9 cellular contexts compared by ENCODE assay signal in genomic region chr12:4908694-4909396, GRCh38. TPM values are rescaled to one million over a fixed set of nuclear protein-coding genes. Genes with fewer than 3 reads are reported as not detected.
DNase-seq lines count a peak whose midpoint lies in the region; ATAC-seq lines count a peak whose summit lies in the region.
"Had no signal": no experiment of that assay in that cellular context is flagged by ENCODE, and none has a peak within 500 bp of the region (broad histone marks: within the 10 kb centered on the region; RNA-seq: fewer than 3 reads in every experiment).

No MANE protein-coding gene starts in this region.

- no peak overlapping the region for H3K27ac Mint-ChIP-seq in activated naive CD8-positive, alpha-beta T cell treated with anti-CD3 and anti-CD28 coated beads for 36 hours

- peaks cover 4% of the 10 kb centered on the region; the same call in 1 of the 2 replicates for H3K9me3 ChIP-seq in ES-I3 (ENCODE audit: control insufficient read depth, insufficient read depth, low read length)
- H3K9me3 ChIP-seq in muscle layer of duodenum (ENCODE audit: control insufficient read depth in 1 of 2, low read length in 2 of 2) = no peaks in the 10 kb centered on the region

- H3K4me1 ChIP-seq in ES-I3 (ENCODE audit: insufficient read depth, low read length) (peaks cover 10% of the 10 kb centered on the region), muscle layer of duodenum (ENCODE audit: control insufficient read depth in 1 of 2, insufficient read depth in 2 of 2, low read length in 2 of 2) (peaks cover 0 to 31% of the 10 kb centered on the region in 2 donors)

- H3K4me3 Mint-ChIP-seq in activated naive CD8-positive, alpha-beta T cell treated with anti-CD3 and anti-CD28 coated beads for 36 hours = peak overlapping the region; percentile 47

- no peaks in the 10 kb centered on the region for H3K9me3 Mint-ChIP-seq in activated naive CD8-positive, alpha-beta T cell treated with anti-CD3 and anti-CD28 coated beads for 36 hours

- peak; percentile 71 for DNase-seq in NCI-H1105 (lab: John Stamatoyannopoulos, UW)
- no peak for DNase-seq in activated naive CD8-positive, alpha-beta T cell treated with anti-CD3 and anti-CD28 coated beads for 36 hours
- DNase-seq in cortex of kidney (lab: John Stamatoyannopoulos, UW) = no peak
- DNase-seq in kidney glomerular epithelial cell (lab: John Stamatoyannopoulos, UW) = no peak

- H3K36me3 ChIP-seq in ES-I3 (ENCODE audit: insufficient read depth, low read length) (no peaks in the 10 kb centered on the region), muscle layer of duodenum (ENCODE audit: control insufficient read depth in 1 of 2, insufficient read depth in 2 of 2, low read length in 2 of 2) (no peaks in the 10 kb centered on the region)

- H3K36me3 Mint-ChIP-seq in activated naive CD8-positive, alpha-beta T cell treated with anti-CD3 and anti-CD28 coated beads for 36 hours = peaks cover 2% of the 10 kb centered on the region

- peaks cover 13% of the 10 kb centered on the region for H3K4me1 Mint-ChIP-seq in activated naive CD8-positive, alpha-beta T cell treated with anti-CD3 and anti-CD28 coated beads for 36 hours

- ATAC-seq in HG03378 (IDR thresholded peaks at IDR 0.05; ENCODE audit: unreplicated experiment) = no peak
- ATAC-seq in GM21528 (IDR thresholded peaks at IDR 0.05; ENCODE audit: low FRiP score, unreplicated experiment) = no peak

- H3K27me3 Mint-ChIP-seq in activated naive CD8-positive, alpha-beta T cell treated with anti-CD3 and anti-CD28 coated beads for 36 hours = peaks cover 33% of the 10 kb centered on the region

- no peak overlapping the region for H3K27ac ChIP-seq in muscle layer of duodenum (ENCODE audit: low read length)
- H3K27ac ChIP-seq: HL-60 had no signal

- peak overlapping the region; percentile 16 to 66 for H3K4me3 ChIP-seq in muscle layer of duodenum (ENCODE audit: low read depth in 1 of 2, low read length in 2 of 2)

- peak overlapping the region; percentile 70; the same call in 1 of the 2 replicates for H3K9ac ChIP-seq in ES-I3 (ENCODE audit: low read depth, low read length)

- H3K27me3 ChIP-seq in muscle layer of duodenum (ENCODE audit: low read depth, low read length) = peaks cover 39% of the 10 kb centered on the region

RNA-seq across cellular contexts. Expression of gene KCNA1, which starts 0.9 kb away (rescaled TPM):
- total RNA-seq in activated naive CD8-positive, alpha-beta T cell treated with anti-CD3 and anti-CD28 coated beads for 36 hours = under 1 TPM; 0.04 TPM
